Comparison of ENCODE assay signal across 1 cellular context in genomic region chr1:41387667-41388091, GRCh38.
TF ChIP-seq lines count a peak whose summit lies in the region.

No MANE protein-coding gene starts in this region.

TF ChIP-seq in H1, 55 proteins besides CTCF, POLR2A, EP300 and RAD21 (continued from another document):
- TF ChIP-seq E2F6 (IDR thresholded peaks at IDR 0.05) (peak; percentile 82), HDAC6 (IDR thresholded peaks at IDR 0.05; ENCODE audit: low read depth, low read length) (no peak), SIN3A (conservative IDR thresholded peaks at IDR 0.05 in 1 of 2, IDR thresholded peaks at IDR 0.05 in 1 of 2; ENCODE audit: low read depth in 1 of 2, low read length in 2 of 2) (no peak; a peak in 1 of 4 replicates), HDAC2 (IDR thresholded peaks at IDR 0.05; ENCODE audit: borderline replicate concordance in 1 of 2, low read depth in 2 of 2, low read length in 2 of 2) (no peak), MAX (IDR thresholded peaks at IDR 0.05) (peak; percentile 65), SP1 (IDR thresholded peaks at IDR 0.05; ENCODE audit: low read depth, low read length) (peak; percentile 84), ZNF274 (IDR thresholded peaks at IDR 0.05; ENCODE audit: borderline replicate concordance, extremely low read depth, low read length) (no peak), BRCA1 (IDR thresholded peaks at IDR 0.05; ENCODE audit: low read depth, low read length) (no peak), EGR1 (IDR thresholded peaks at IDR 0.05; ENCODE audit: borderline replicate concordance, low read depth, low read length) (0 out of 2 replicates have a peak, but pooled peaks have one; percentile 13), CTBP2 (IDR thresholded peaks at IDR 0.05; ENCODE audit: borderline replicate concordance, insufficient read depth, insufficient read length, low read length) (no peak), NRF1 (IDR thresholded peaks at IDR 0.05; ENCODE audit: low read depth, low read length) (no peak), SAP30 (IDR thresholded peaks at IDR 0.05; ENCODE audit: insufficient read depth, insufficient replicate concordance, low read length) (no peak), BCL11A (IDR thresholded peaks at IDR 0.05; ENCODE audit: low read depth in 2 of 2, low read length in 2 of 2) (no peak)
